In the genomic region with DNA sequence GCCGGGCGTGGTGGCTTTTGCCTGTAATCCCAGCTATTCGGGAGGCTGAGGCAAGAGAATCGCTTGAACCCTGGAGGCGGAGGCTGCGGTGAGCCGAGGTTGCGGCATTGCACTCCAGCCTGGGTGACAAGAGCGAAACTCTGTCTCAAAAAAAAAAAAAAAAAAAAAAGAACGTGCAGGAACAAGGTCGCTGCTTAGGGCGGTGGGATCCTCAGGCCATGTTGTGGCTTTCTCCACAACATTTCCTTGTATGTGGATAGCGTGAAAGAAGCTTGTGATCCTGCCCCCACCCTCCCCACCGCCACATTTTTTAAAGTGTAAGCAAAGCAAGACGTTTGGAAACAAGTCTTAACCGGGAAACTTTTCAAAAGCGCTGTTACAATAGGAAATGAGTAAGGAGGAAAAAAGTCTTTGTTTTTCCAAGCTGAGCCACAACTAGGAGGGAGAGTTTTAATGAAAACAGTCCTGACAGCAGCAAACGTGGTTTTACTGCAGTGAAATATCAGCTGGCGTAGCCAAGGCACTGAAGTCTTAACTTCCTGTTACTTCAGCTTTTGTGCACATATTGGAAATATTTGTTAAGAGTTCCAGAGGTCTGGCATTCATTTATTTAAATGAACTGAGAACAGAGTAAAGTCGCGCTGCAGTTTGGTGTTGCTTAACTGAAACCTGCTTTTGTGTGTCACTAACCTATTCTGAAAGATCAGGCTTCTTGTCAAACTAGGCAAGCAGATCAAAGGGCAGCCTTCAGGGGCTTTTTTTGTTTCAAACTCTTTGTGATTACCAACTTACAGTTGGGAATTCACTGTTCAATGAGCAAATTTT, we compare ENCODE assay signal across 8 cellular contexts. TPM values are rescaled to one million over a fixed set of nuclear protein-coding genes. Genes with fewer than 3 reads are reported as not detected.
DNase-seq lines count a peak whose midpoint lies in the region; TF ChIP-seq lines count a peak whose summit lies in the region.

No MANE protein-coding gene starts in this region.

- in situ Hi-C loops in Caki2 (cut with HindIII; ENCODE audit: low pct_unique_long_range_greater_than_20kb, low sequenced_read_pairs), result no loop called here

- H3K4me1 Mint-ChIP-seq in endothelial cell (ENCODE audit: unreplicated experiment), result peaks cover 57% of the 10 kb centered on the region

- peak overlapping the region; percentile 97 for H3K27ac Mint-ChIP-seq in endothelial cell (ENCODE audit: unreplicated experiment)

- H3K9ac ChIP-seq in HUES6 (ENCODE audit: low read length) (peak overlapping the region; percentile 98), mucosa of rectum (ENCODE audit: low read depth in 1 of 2, low read length in 2 of 2) (peak overlapping the region; percentile 100)

- H3K4me3 Mint-ChIP-seq in endothelial cell (ENCODE audit: unreplicated experiment), result peak overlapping the region; percentile 98

- H3K27me3 ChIP-seq in HUES6 (ENCODE audit: control insufficient read depth, insufficient read depth, low read length), result no peaks in the 10 kb centered on the region
- no peaks in the 10 kb centered on the region for H3K27me3 ChIP-seq in mucosa of rectum (ENCODE audit: control insufficient read depth in 2 of 2, insufficient read depth in 2 of 2, low read length in 2 of 2)
- no peaks in the 10 kb centered on the region for H3K27me3 ChIP-seq in tibial artery

- peaks cover 35% of the 10 kb centered on the region for H3K4me1 ChIP-seq in HUES6 (ENCODE audit: control insufficient read depth, insufficient read depth, low read length)
- peaks cover 28 to 41% of the 10 kb centered on the region in 2 donors for H3K4me1 ChIP-seq in mucosa of rectum (ENCODE audit: control insufficient read depth in 2 of 2, insufficient read depth in 2 of 2, low read length in 2 of 2)
- H3K4me1 ChIP-seq in tibial artery, result peaks cover 0 to 41% (median 22%) of the 10 kb centered on the region in 4 donors

- H3K9me3 ChIP-seq in HUES6 (ENCODE audit: control insufficient read depth, insufficient read depth, low read depth, low read length) (no peaks in the 10 kb centered on the region), mucosa of rectum (ENCODE audit: control insufficient read depth in 2 of 2, low read length in 2 of 2) (no peaks in the 10 kb centered on the region), tibial artery (no peaks in the 10 kb centered on the region)

- TF ChIP-seq CTCF in WI38 (IDR thresholded peaks at IDR 0.05; ENCODE audit: low read depth, low read length) (no peak), endothelial cell (IDR thresholded peaks at IDR 0.05; ENCODE audit: unreplicated experiment) (no peak), tibial artery (IDR thresholded peaks at IDR 0.05) (no peak)

- H3K9me3 Mint-ChIP-seq in endothelial cell (ENCODE audit: unreplicated experiment), result no peaks in the 10 kb centered on the region

- DNase-seq in Caki2 (ENCODE audit: low read depth), result peak; percentile 80
- DNase-seq in endothelial cell (ENCODE audit: low spot score), result peak; percentile 27
- peak; percentile 83 for DNase-seq in tibial artery
- no peak for DNase-seq in D341Med (ENCODE audit: low spot score)
- DNase-seq in GM19238 (ENCODE audit: insufficient read length, low spot score), result no peak

- intact Hi-C loops in tibial artery (cut with DNase I; ENCODE audit: low total_unique reads), result loop anchor here (10.0 kb wide), 2 partner anchors 211 to 1001 kb away; partner anchors contain the start of gene DLGAP1

- peak overlapping the region; percentile 83 for H3K4me3 ChIP-seq in HUES6 (ENCODE audit: low read depth, low read length)
- H3K4me3 ChIP-seq in WI38 (ENCODE audit: low read depth, low read length), result peak overlapping the region; percentile 97
- H3K4me3 ChIP-seq in mucosa of rectum (ENCODE audit: low read length in 2 of 2), result peak overlapping the region; percentile 88 to 96
- peak overlapping the region; percentile 72 to 89 for H3K4me3 ChIP-seq in tibial artery

- H3K36me3 ChIP-seq in HUES6 (ENCODE audit: control insufficient read depth, insufficient read depth, low read length) (peaks cover 48% of the 10 kb centered on the region), mucosa of rectum (ENCODE audit: control insufficient read depth in 2 of 2, insufficient read depth in 2 of 2, low read length in 2 of 2) (peaks cover 8 to 10% of the 10 kb centered on the region in 2 donors), tibial artery (peaks cover 26 to 28% (median 28%) of the 10 kb centered on the region in 3 donors)

- peaks cover 28% of the 10 kb centered on the region for H3K27me3 Mint-ChIP-seq in endothelial cell (ENCODE audit: unreplicated experiment)

- peaks cover 39% of the 10 kb centered on the region for H3K36me3 Mint-ChIP-seq in endothelial cell (ENCODE audit: low read depth, unreplicated experiment)

- H3K27ac ChIP-seq in HUES6 (ENCODE audit: low read depth, low read length) (peak overlapping the region; percentile 70), mucosa of rectum (ENCODE audit: low read depth in 2 of 2, low read length in 2 of 2) (peak overlapping the region; percentile 93 to 99), tibial artery (peak overlapping the region; percentile 98 to 99)

RNA-seq across cellular contexts. Expression of gene TGIF1, which starts 3.8 kb away (rescaled TPM):
- total RNA-seq in Caki2 (2014; rRNA removed; shearing (Covaris generic); ENCODE audit: low replicate concordance), result 395 and 500 TPM in 2 replicates
- 72.5 TPM for total RNA-seq in endothelial cell (ENCODE audit: unreplicated experiment)

Comparison
In these comparisons a context has a peak if more than half of its experiments do, and no peak if none do; other contexts are left out.
1. DNase-seq: peak in Caki2 (single experiment), endothelial cell (single experiment) and tibial artery (2 of 2); none in D341Med (single experiment) and GM19238 (single experiment).
2. Peak in every context shown above with its lines, with median percentiles within 50 percentile points of each other: H3K27ac ChIP-seq and H3K4me3 ChIP-seq.